9 cellular contexts compared by ENCODE assay signal in genomic region chr6:109007521-109007920, GRCh38.
DNase-seq lines count a peak whose midpoint lies in the region; ATAC-seq and TF ChIP-seq lines count a peak whose summit lies in the region.
"Had no signal": no experiment of that assay in that cellular context is flagged by ENCODE, and none has a peak within 500 bp of the region (broad histone marks: within the 10 kb centered on the region; RNA-seq: fewer than 3 reads in every experiment).

No MANE protein-coding gene starts in this region.

- TF ChIP-seq CTCF in astrocyte of the spinal cord (IDR thresholded peaks at IDR 0.05; ENCODE audit: low read depth, low read length) (no peak), lower lobe of right lung (IDR thresholded peaks at IDR 0.05) (no peak), thoracic aorta (IDR thresholded peaks at IDR 0.05) (no peak)

- H3K27me3 ChIP-seq in lower lobe of right lung (ENCODE audit: low read depth) (no peaks in the 10 kb centered on the region), thoracic aorta (replicated peaks; ENCODE audit: insufficient read depth) (no peaks in the 10 kb centered on the region)

- intact Hi-C loops in lower lobe of right lung (cut with DNase I), result no loop called here

- in situ Hi-C loops in astrocyte of the spinal cord (cut with HindIII; ENCODE audit: low sequenced_read_pairs), result no loop called here

- peak overlapping the region; percentile 86 for H3K4me3 Mint-ChIP-seq in activated T-cell treated with anti-CD3 and anti-CD28 coated beads, Interleukin-2, amount 50 U/mL, for 24 hours
- H3K4me3 Mint-ChIP-seq: dendritic cell treated with granulocyte-macrophage colony-stimulating factor and Interleukin-4, amounts not matched to agents 40 ng/mL and 50 ng/mL, for 4 days had no signal

- H3K27ac Mint-ChIP-seq in activated T-cell treated with anti-CD3 and anti-CD28 coated beads, Interleukin-2, amount 50 U/mL, for 24 hours, result no peak overlapping the region
- H3K27ac Mint-ChIP-seq: dendritic cell treated with granulocyte-macrophage colony-stimulating factor and Interleukin-4, amounts not matched to agents 40 ng/mL and 50 ng/mL, for 4 days had no signal

- no peaks in the 10 kb centered on the region for H3K9me3 Mint-ChIP-seq in activated T-cell treated with anti-CD3 and anti-CD28 coated beads, Interleukin-2, amount 50 U/mL, for 24 hours
- H3K9me3 Mint-ChIP-seq: dendritic cell treated with granulocyte-macrophage colony-stimulating factor and Interleukin-4, amounts not matched to agents 40 ng/mL and 50 ng/mL, for 4 days had no signal

- peaks cover 51% of the 10 kb centered on the region for H3K4me1 ChIP-seq in lower lobe of right lung
- H3K4me1 ChIP-seq in thoracic aorta (ENCODE audit: control insufficient read depth in 1 of 2, low read depth in 2 of 2), result peaks cover 24 to 28% of the 10 kb centered on the region in 2 donors

- no peaks in the 10 kb centered on the region for H3K27me3 Mint-ChIP-seq in activated T-cell treated with anti-CD3 and anti-CD28 coated beads, Interleukin-2, amount 50 U/mL, for 24 hours
- H3K27me3 Mint-ChIP-seq: dendritic cell treated with granulocyte-macrophage colony-stimulating factor and Interleukin-4, amounts not matched to agents 40 ng/mL and 50 ng/mL, for 4 days had no signal

- peaks cover 9% of the 10 kb centered on the region for H3K36me3 Mint-ChIP-seq in activated T-cell treated with anti-CD3 and anti-CD28 coated beads, Interleukin-2, amount 50 U/mL, for 24 hours (ENCODE audit: low read depth)

- H3K4me1 Mint-ChIP-seq in activated T-cell treated with anti-CD3 and anti-CD28 coated beads, Interleukin-2, amount 50 U/mL, for 24 hours (ENCODE audit: low read depth), result peaks cover 70% of the 10 kb centered on the region

- H3K36me3 ChIP-seq in lower lobe of right lung, result no peaks in the 10 kb centered on the region
- no peaks in the 10 kb centered on the region for H3K36me3 ChIP-seq in thoracic aorta

- H3K27ac ChIP-seq in lower lobe of right lung (peak overlapping the region; percentile 98), thoracic aorta (no peak overlapping the region)

- ATAC-seq in lower lobe of right lung, result no peak
- ATAC-seq in thoracic aorta (ENCODE audit: insufficient number of reproducible peaks, low FRiP score, low read depth), result no peak
- ATAC-seq in GM21423 (IDR thresholded peaks at IDR 0.05; ENCODE audit: unreplicated experiment), result no peak
- no peak for ATAC-seq in GM21390 (IDR thresholded peaks at IDR 0.05; ENCODE audit: unreplicated experiment)

- H3K9me3 ChIP-seq in lower lobe of right lung, result no peaks in the 10 kb centered on the region
- no peaks in the 10 kb centered on the region for H3K9me3 ChIP-seq in thoracic aorta

- no peak for DNase-seq in activated T-cell treated with anti-CD3 and anti-CD28 coated beads, Interleukin-2, amount 50 U/mL, for 24 hours
- DNase-seq in activated T-cell treated with anti-CD3 and anti-CD28 coated beads for 4 hours, result no peak
- DNase-seq in astrocyte of the spinal cord (ENCODE audit: low read depth, low spot score), result no peak
- DNase-seq in lower lobe of right lung, result no peak
- no peak for DNase-seq in thoracic aorta (ENCODE audit: low spot score)
- no peak for DNase-seq in dedifferentiated amniotic fluid mesenchymal stem cell (ENCODE audit: extremely low spot score)

- H3K4me3 ChIP-seq in astrocyte of the spinal cord (ENCODE audit: low read depth, low read length), result peak overlapping the region; percentile 88
- peak overlapping the region; percentile 87 for H3K4me3 ChIP-seq in lower lobe of right lung
- peak overlapping the region; percentile 93 for H3K4me3 ChIP-seq in thoracic aorta
